8 cellular contexts compared by ENCODE assay signal in genomic region chr6:132483779-132484679, GRCh38. TPM values are rescaled to one million over a fixed set of nuclear protein-coding genes. Genes with fewer than 3 reads are reported as not detected.
A peak's percentile ranks its signal among the peaks of the same experiment; 100 is the strongest.
DNase-seq lines count a peak whose midpoint lies in the region; ATAC-seq and FAIRE-seq lines count a peak whose summit lies in the region.

No MANE protein-coding gene starts in this region.

- peak; percentile 96 for FAIRE-seq in frontal cortex (lab: Jason Lieb, UNC)

- peak; percentile 68 for DNase-seq in DMS79 treated with DMSO at 0.1 percent for 48 hours (lab: John Stamatoyannopoulos, UW)
- DNase-seq in NCI-H748 treated with DMSO at 0.1 percent for 48 hours (lab: John Stamatoyannopoulos, UW) = peak; percentile 65
- peak; percentile 15 for DNase-seq in activated T-helper 2 cell treated with anti-CD3 and anti-CD28 coated beads, Interferon-gamma antibody, Interleukin-2, Interleukin-4, amounts not matched to agents 10 μg/mL and 5 μg/mL and 100 μg/mL, durations not matched to agents 14 hours and 24 hours and 36 hours (ENCODE audit: low spot score)
- DNase-seq in frontal cortex (ENCODE audit: low spot score in 2 of 2) = peak; percentile 28 to 44
- peak; percentile 86 for DNase-seq in pons (ENCODE audit: low spot score)
- DNase-seq in T1000 (lab: John Stamatoyannopoulos, UW) = no peak

- peaks cover 4% of the 10 kb centered on the region for H3K27me3 Mint-ChIP-seq in activated T-helper 2 cell treated with anti-CD3 and anti-CD28 coated beads, Interferon-gamma antibody, Interleukin-2, Interleukin-4, amounts not matched to agents 10 μg/mL and 5 μg/mL and 100 μg/mL, durations not matched to agents 14 hours and 24 hours and 36 hours (ENCODE audit: low read depth)

- no peaks in the 10 kb centered on the region for H3K36me3 Mint-ChIP-seq in activated T-helper 2 cell treated with anti-CD3 and anti-CD28 coated beads, Interferon-gamma antibody, Interleukin-2, Interleukin-4, amounts not matched to agents 10 μg/mL and 5 μg/mL and 100 μg/mL, durations not matched to agents 14 hours and 24 hours and 36 hours (ENCODE audit: low read depth)

- H3K4me1 Mint-ChIP-seq in activated T-helper 2 cell treated with anti-CD3 and anti-CD28 coated beads, Interferon-gamma antibody, Interleukin-2, Interleukin-4, amounts not matched to agents 10 μg/mL and 5 μg/mL and 100 μg/mL, durations not matched to agents 14 hours and 24 hours and 36 hours (ENCODE audit: low read depth) = peaks cover 16% of the 10 kb centered on the region

- intact Hi-C loops in activated T-helper 2 cell treated with anti-CD3 and anti-CD28 coated beads, Interferon-gamma antibody, Interleukin-2, Interleukin-4, amounts not matched to agents 10 μg/mL and 5 μg/mL and 100 μg/mL, durations not matched to agents 14 hours and 24 hours and 36 hours (cut with micrococcal nuclease) = loop anchor here (1.0 to 10.0 kb wide), 4 partner anchors 82 to 569 kb away; partner anchors contain the start of gene MOXD1

- H3K4me3 Mint-ChIP-seq in activated T-helper 2 cell treated with anti-CD3 and anti-CD28 coated beads, Interferon-gamma antibody, Interleukin-2, Interleukin-4, amounts not matched to agents 10 μg/mL and 5 μg/mL and 100 μg/mL, durations not matched to agents 14 hours and 24 hours and 36 hours (ENCODE audit: low read depth) = no peak overlapping the region

- ATAC-seq in GM19463 (IDR thresholded peaks at IDR 0.05; ENCODE audit: unreplicated experiment) (peak; percentile 64), HG03521 (IDR thresholded peaks at IDR 0.05; ENCODE audit: unreplicated experiment) (peak; percentile 71)

- H3K9me3 Mint-ChIP-seq in activated T-helper 2 cell treated with anti-CD3 and anti-CD28 coated beads, Interferon-gamma antibody, Interleukin-2, Interleukin-4, amounts not matched to agents 10 μg/mL and 5 μg/mL and 100 μg/mL, durations not matched to agents 14 hours and 24 hours and 36 hours = no peaks in the 10 kb centered on the region

- H3K27ac Mint-ChIP-seq in activated T-helper 2 cell treated with anti-CD3 and anti-CD28 coated beads, Interferon-gamma antibody, Interleukin-2, Interleukin-4, amounts not matched to agents 10 μg/mL and 5 μg/mL and 100 μg/mL, durations not matched to agents 14 hours and 24 hours and 36 hours = no peak overlapping the region

RNA-seq across cellular contexts. Expression of gene STX7, which starts 28.9 kb away (rescaled TPM):
- 18.9 and 21.5 TPM in 2 replicates for total RNA-seq in activated T-helper 2 cell treated with anti-CD3 and anti-CD28 coated beads, Interferon-gamma antibody, Interleukin-2, Interleukin-4, amounts not matched to agents 10 μg/mL and 5 μg/mL and 100 μg/mL, durations not matched to agents 14 hours and 24 hours and 36 hours
- 82.7 TPM for total RNA-seq in frontal cortex

RNA-seq across cellular contexts. Expression of gene TAAR9, which starts 54.0 kb away (rescaled TPM):
- not detected in 2 replicates for total RNA-seq in activated T-helper 2 cell treated with anti-CD3 and anti-CD28 coated beads, Interferon-gamma antibody, Interleukin-2, Interleukin-4, amounts not matched to agents 10 μg/mL and 5 μg/mL and 100 μg/mL, durations not matched to agents 14 hours and 24 hours and 36 hours
- 0.41 TPM for total RNA-seq in frontal cortex
